In genomic region chr6:71077655-71078054, GRCh38 we compare ENCODE assay signal across 4 cellular contexts.
"Had no signal": no experiment of that assay in that cellular context is flagged by ENCODE, and none has a peak within 500 bp of the region (broad histone marks: within the 10 kb centered on the region; RNA-seq: fewer than 3 reads in every experiment).

No MANE protein-coding gene starts in this region.

- ATAC-seq: GM23338, HCT116 had no signal

- H3K4me3 ChIP-seq: GM23248, GM23338, HAP-1 had no signal

- H3K4me1 ChIP-seq: HAP-1 had no signal

- H3K27ac ChIP-seq: GM23248 had no signal

- H3K9me3 ChIP-seq: HAP-1 had no signal

- H3K36me3 ChIP-seq: HAP-1 had no signal
